In the genomic region with DNA sequence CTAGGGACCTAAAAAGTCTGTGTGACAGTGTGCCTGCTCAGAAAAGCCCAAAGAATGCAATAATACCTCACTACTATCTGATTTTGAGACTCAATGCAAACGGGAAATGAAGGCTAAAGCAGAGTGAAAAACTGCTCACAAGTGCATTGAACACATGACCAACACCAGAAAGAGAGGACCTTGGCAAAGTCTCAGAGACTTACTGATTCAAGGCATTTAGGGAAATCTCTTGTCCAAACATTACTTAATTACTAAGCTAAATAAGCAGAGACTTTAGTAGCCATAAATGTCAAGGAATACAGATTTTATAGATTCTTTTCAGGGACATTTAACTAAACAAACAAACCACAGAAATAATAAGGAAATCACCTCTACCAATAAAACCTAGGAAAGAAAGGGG, we compare ENCODE assay signal across 34 cellular contexts.
"Had no signal": no experiment of that assay in that cellular context is flagged by ENCODE, and none has a peak within 500 bp of the region (broad histone marks: within the 10 kb centered on the region; RNA-seq: fewer than 3 reads in every experiment).

No MANE protein-coding gene starts in this region.

- DNase-seq: cortex of kidney; effector memory CD8-positive, alpha-beta T cell; erythroblast; esophagus squamous epithelium; hypothalamus; immature natural killer cell; islet precursor cell; kidney glomerular epithelial cell; left colon; left ventricle myocardium superior; mucosa of descending colon; naive B cell; pancreas; stimulated activated CD4-positive, alpha-beta T cell treated with anti-CD3 and anti-CD28 coated beads, Interleukin-12 subunit alpha, Interleukin-12 subunit beta, amount 100 ng/mL, for 4 hours; stimulated activated CD4-positive, alpha-beta T cell treated with anti-CD3 and anti-CD28 coated beads, Interleukin-1b, Interleukin-23, amount 100 ng/mL, for 48 hours; stimulated activated CD4-positive, alpha-beta T cell treated with anti-CD3 and anti-CD28 coated beads, Interleukin-4, amount 100 ng/mL, for 1 hour; stimulated activated CD8-positive, alpha-beta memory T cell treated with anti-CD3 and anti-CD28 coated beads, Interleukin-4, amount 100 ng/mL, for 48 hours; stimulated activated naive CD4-positive, alpha-beta T cell; stimulated activated naive CD8-positive, alpha-beta T cell treated with anti-CD3 and anti-CD28 coated beads, Interleukin-15, amount 100 ng/mL, for 72 hours; transverse colon; upper lobe of right lung; uterus had no signal

- FAIRE-seq: endometrium, frontal cortex, pancreas had no signal

- H3K4me3 Mint-ChIP-seq: effector memory CD8-positive, alpha-beta T cell; immature natural killer cell; memory B cell; mesothelial cell of epicardium; naive B cell; natural killer cell treated with Interleukin-12 subunit alpha and Interleukin-12 subunit beta and Interleukin-15 and Interleukin-18, amount 100 ng/mL, for 72 hours; neural crest cell; stimulated activated naive CD8-positive, alpha-beta T cell treated with anti-CD3 and anti-CD28 coated beads, Interleukin-15, amount 100 ng/mL, for 72 hours had no signal

- H3K9me3 ChIP-seq: neutrophil, pancreas, right atrium auricular region, transverse colon, upper lobe of right lung had no signal

- H3K27me3 ChIP-seq: esophagus squamous epithelium, neutrophil, pancreas, right atrium auricular region, suprapubic skin, transverse colon, upper lobe of right lung, uterus had no signal

- H3K36me3 ChIP-seq: esophagus squamous epithelium, neutrophil, pancreas, right atrium auricular region, suprapubic skin, transverse colon, upper lobe of right lung, uterus had no signal

- H3K27me3 Mint-ChIP-seq: effector memory CD8-positive, alpha-beta T cell; memory B cell; naive B cell; natural killer cell treated with Interleukin-12 subunit alpha and Interleukin-12 subunit beta and Interleukin-15 and Interleukin-18, amount 100 ng/mL, for 72 hours; stimulated activated naive CD8-positive, alpha-beta T cell treated with anti-CD3 and anti-CD28 coated beads, Interleukin-15, amount 100 ng/mL, for 72 hours had no signal

- H3K4me3 ChIP-seq: esophagus squamous epithelium, lung, mucosa of descending colon, pancreas, right atrium auricular region, smooth muscle cell, suprapubic skin, transverse colon, upper lobe of right lung, uterus had no signal

- H3K4me1 Mint-ChIP-seq: immature natural killer cell; memory B cell; naive B cell; neural crest cell; stimulated activated naive CD8-positive, alpha-beta T cell treated with anti-CD3 and anti-CD28 coated beads, Interleukin-15, amount 100 ng/mL, for 72 hours had no signal

- H3K36me3 Mint-ChIP-seq: memory B cell; naive B cell; natural killer cell treated with Interleukin-12 subunit alpha and Interleukin-12 subunit beta and Interleukin-15 and Interleukin-18, amount 100 ng/mL, for 72 hours had no signal

- H3K4me1 ChIP-seq: esophagus squamous epithelium, pancreas, right atrium auricular region, suprapubic skin, transverse colon, upper lobe of right lung, uterus had no signal

- H3K27ac ChIP-seq: esophagus squamous epithelium, neutrophil, pancreas, right atrium auricular region, suprapubic skin, transverse colon, upper lobe of right lung, uterus had no signal

- ATAC-seq: effector memory CD8-positive, alpha-beta T cell; left colon; left ventricle myocardium superior; mucosa of descending colon; natural killer cell treated with Interleukin-12 subunit alpha and Interleukin-12 subunit beta and Interleukin-15 and Interleukin-18, amount 100 ng/mL, for 72 hours; pancreas; sciatic nerve; stimulated activated naive CD8-positive, alpha-beta T cell treated with anti-CD3 and anti-CD28 coated beads, Interleukin-15, amount 100 ng/mL, for 72 hours; upper lobe of right lung had no signal

- H3K4me2 ChIP-seq: smooth muscle cell had no signal

- H3K27ac Mint-ChIP-seq: effector memory CD8-positive, alpha-beta T cell; immature natural killer cell; memory B cell; mesothelial cell of epicardium; naive B cell; natural killer cell treated with Interleukin-12 subunit alpha and Interleukin-12 subunit beta and Interleukin-15 and Interleukin-18, amount 100 ng/mL, for 72 hours; stimulated activated naive CD8-positive, alpha-beta T cell treated with anti-CD3 and anti-CD28 coated beads, Interleukin-15, amount 100 ng/mL, for 72 hours had no signal
